ENCODE assay signal across 8 cellular contexts in genomic region chr3:129121792-129122696, GRCh38. TPM values are rescaled to one million over a fixed set of nuclear protein-coding genes. Genes with fewer than 3 reads are reported as not detected.
DNase-seq lines count a peak whose midpoint lies in the region; ATAC-seq and TF ChIP-seq lines count a peak whose summit lies in the region.

RAB43 (minus strand) TSS chr3:129121804; CDS start chr3:129121489, 315 bp downstream.

- H3K4me1 ChIP-seq in endodermal cell (ENCODE audit: control insufficient read depth, insufficient read depth, low read length), result peaks cover 30% of the 10 kb centered on the region
- peaks cover 7% of the 10 kb centered on the region for H3K4me1 ChIP-seq in mesendoderm (ENCODE audit: control insufficient read depth, low read depth, low read length)

- no peaks in the 10 kb centered on the region for H3K9me3 ChIP-seq in endodermal cell (ENCODE audit: control insufficient read depth, low read length)

- H3K36me3 ChIP-seq in endodermal cell (ENCODE audit: control insufficient read depth, insufficient read depth, low read length) (peaks cover 10% of the 10 kb centered on the region), mesendoderm (ENCODE audit: control insufficient read depth, insufficient read depth, low read length) (no peaks in the 10 kb centered on the region)

- peak within 1 kb of the TSS; percentile 63 for H2BK5ac ChIP-seq in mesendoderm (ENCODE audit: low read length)

- H3K27me3 ChIP-seq in endodermal cell (ENCODE audit: control insufficient read depth, insufficient read depth, low read length, poor library complexity, severe bottlenecking) (no peaks in the 10 kb centered on the region), mesendoderm (ENCODE audit: insufficient read depth, low read length, poor library complexity) (no peaks in the 10 kb centered on the region)

- no peak for TF ChIP-seq CTCF in endodermal cell (conservative IDR thresholded peaks at IDR 0.05)

- H3K23ac ChIP-seq in mesendoderm (ENCODE audit: low read length), result no peak within 1 kb of the TSS

- H3K4me3 ChIP-seq in endodermal cell (ENCODE audit: low read length) (peak within 1 kb of the TSS; percentile 89), mesendoderm (ENCODE audit: low read length) (peak within 1 kb of the TSS; percentile 86)

- peak within 1 kb of the TSS; percentile 83 for H3K4me3 Mint-ChIP-seq in endodermal cell

- H3K79me1 ChIP-seq in mesendoderm (ENCODE audit: low read length), result peaks cover 11% of the 10 kb centered on the region

- peak within 1 kb of the TSS; percentile 74 for H3K9ac ChIP-seq in endodermal cell (ENCODE audit: extremely low read depth, low read length, poor library complexity, severe bottlenecking)
- H3K9ac ChIP-seq in mesendoderm (ENCODE audit: low read length), result peak within 1 kb of the TSS; percentile 92

- in situ Hi-C loops in ACHN (cut with HindIII; ENCODE audit: low pct_ligation_motif_present, low pct_unique_long_range_greater_than_20kb, low sequenced_read_pairs), result no loop called here

- H4K5ac ChIP-seq in mesendoderm (ENCODE audit: low read length), result no peak within 1 kb of the TSS

- no peak within 1 kb of the TSS for H2BK15ac ChIP-seq in mesendoderm (replicated peaks; ENCODE audit: low read depth)

- peak; percentile 72 for DNase-seq in ACHN
- DNase-seq in NK-92 treated with Interleukin-12 subunit alpha and Interleukin-12 subunit beta, amount 100 ng/mL, for 24 hours (lab: John Stamatoyannopoulos, UW), result peak; percentile 96
- peak; percentile 94 for DNase-seq in activated CD8-positive, alpha-beta memory T cell treated with anti-CD3 and anti-CD28 coated beads, Interleukin-2, amount 50 U/mL, for 48 hours
- DNase-seq in endodermal cell, result peak; percentile 100
- peak; percentile 98 for DNase-seq in mesendoderm
- DNase-seq in stimulated activated CD8-positive, alpha-beta memory T cell treated with anti-CD3 and anti-CD28 coated beads, Interleukin-12 subunit alpha, Interleukin-12 subunit beta, amount 100 ng/mL, for 24 hours (ENCODE audit: extremely low read depth), result peak; percentile 66

- H3K9me3 Mint-ChIP-seq in endodermal cell, result no peaks in the 10 kb centered on the region

- peak within 1 kb of the TSS; percentile 94 for H3K27ac Mint-ChIP-seq in endodermal cell

- H3K4me2 ChIP-seq in mesendoderm (ENCODE audit: low read length), result peak within 1 kb of the TSS; percentile 84

- H3K4me1 Mint-ChIP-seq in endodermal cell, result peaks cover 43% of the 10 kb centered on the region

- H3K27ac ChIP-seq in endodermal cell (ENCODE audit: low read depth, low read length), result no peak within 1 kb of the TSS
- peak within 1 kb of the TSS; percentile 93 for H3K27ac ChIP-seq in mesendoderm (ENCODE audit: low read depth, low read length)

- ATAC-seq in GM19043 (IDR thresholded peaks at IDR 0.05; ENCODE audit: low read depth, unreplicated experiment) (peak; percentile 32), HG03442 (IDR thresholded peaks at IDR 0.05; ENCODE audit: unreplicated experiment) (peak; percentile 44)

- peaks cover 12% of the 10 kb centered on the region for H3K36me3 Mint-ChIP-seq in endodermal cell (ENCODE audit: low read depth)

- peak within 1 kb of the TSS; percentile 41 for H4K8ac ChIP-seq in mesendoderm (ENCODE audit: low read depth, low read length)

- WGBS in endodermal cell (ENCODE audit: insufficient coverage in 1 of 2, insufficient read length in 1 of 2), 2 experiments, result 4 to 6% methylated on average over 28 to 75 of the region's 76 CpGs
- no CpG with 5 or more reads among the region's 76 CpGs for WGBS in mesendoderm (ENCODE audit: extremely low coverage, insufficient coverage, low lambda C conversion rate)

- H3K18ac ChIP-seq in mesendoderm (ENCODE audit: low read length), result peak within 1 kb of the TSS; percentile 85

- H2AK5ac ChIP-seq in mesendoderm (ENCODE audit: low read length), result no peak within 1 kb of the TSS

- peak within 1 kb of the TSS; percentile 94 for H3K56ac ChIP-seq in mesendoderm (ENCODE audit: low read length)

- no peak within 1 kb of the TSS for H2BK120ac ChIP-seq in mesendoderm (ENCODE audit: low read depth, low read length)

- H3K79me2 ChIP-seq in mesendoderm (ENCODE audit: control insufficient read depth, insufficient read depth, low read length), result peaks cover 29% of the 10 kb centered on the region

- H3K4ac ChIP-seq in mesendoderm (ENCODE audit: low read depth, low read length), result peak within 1 kb of the TSS; percentile 63

- no peaks in the 10 kb centered on the region for H3K27me3 Mint-ChIP-seq in endodermal cell (ENCODE audit: insufficient read depth)

RNA-seq across cellular contexts. Expression of gene RAB43, which starts in this region (rescaled TPM):
- total RNA-seq in endodermal cell, result 10 to 100 TPM; 34.5 to 38.1 TPM
- 7.3 TPM for polyA plus RNA-seq in endodermal cell (2013, experiment 1 of 2)
- 5.5 TPM for polyA plus RNA-seq in endodermal cell (2013, experiment 2 of 2)
- 9.3 TPM for polyA plus RNA-seq in mesendoderm (2013, experiment 1 of 2)
- polyA plus RNA-seq in mesendoderm (2013, experiment 2 of 2), result 8.6 TPM
